13 cellular contexts compared by ENCODE assay signal in the genomic region with DNA sequence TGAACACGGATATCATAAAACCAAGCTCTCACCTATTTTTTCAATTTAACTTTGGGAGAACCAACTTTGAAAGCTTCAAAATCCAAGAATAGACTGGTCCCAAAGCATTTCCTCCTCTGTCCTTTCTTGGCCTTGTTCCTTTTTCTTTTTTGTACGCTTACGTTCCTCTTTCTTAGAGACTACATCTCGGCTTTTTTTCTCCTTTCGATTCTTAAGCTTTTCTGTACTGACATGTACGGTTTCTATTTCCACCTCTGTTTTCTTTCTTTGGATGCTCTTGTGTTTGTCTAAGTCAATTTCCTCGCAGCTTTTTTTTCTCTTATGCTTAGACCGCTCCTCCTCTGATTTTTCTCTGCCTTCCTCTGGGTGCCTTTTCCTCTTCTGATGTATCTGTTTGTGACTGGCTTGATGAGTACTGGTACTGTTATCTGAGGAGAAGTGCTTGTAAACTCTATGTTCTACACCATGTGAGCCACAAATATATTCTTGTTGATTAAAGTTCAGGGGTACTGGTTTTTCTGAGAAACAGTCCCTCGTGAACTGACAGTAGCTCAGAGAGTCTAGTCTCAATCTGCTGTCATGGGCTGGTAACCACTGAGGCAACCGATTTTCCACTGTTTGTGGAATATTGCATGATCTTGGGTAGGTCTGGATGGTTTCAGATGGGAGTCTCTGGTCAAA. TPM values are rescaled to one million over a fixed set of nuclear protein-coding genes. Genes with fewer than 3 reads are reported as not detected.
A peak's percentile ranks its signal among the peaks of the same experiment; 100 is the strongest.
DNase-seq lines count a peak whose midpoint lies in the region; ATAC-seq and TF ChIP-seq lines count a peak whose summit lies in the region.
"Had no signal": no experiment of that assay in that cellular context is flagged by ENCODE, and none has a peak within 500 bp of the region (broad histone marks: within the 10 kb centered on the region; RNA-seq: fewer than 3 reads in every experiment).

No MANE protein-coding gene starts in this region.

- H3K4me1 Mint-ChIP-seq in MCF 10A (ENCODE audit: insufficient read depth, unreplicated experiment), result no peaks in the 10 kb centered on the region
- peaks cover 23% of the 10 kb centered on the region for H3K4me1 Mint-ChIP-seq in activated naive CD8-positive, alpha-beta T cell treated with anti-CD3 and anti-CD28 coated beads for 36 hours

- peaks cover 67% of the 10 kb centered on the region for H3K36me3 Mint-ChIP-seq in MCF 10A (ENCODE audit: insufficient read depth, unreplicated experiment)
- H3K36me3 Mint-ChIP-seq in activated naive CD8-positive, alpha-beta T cell treated with anti-CD3 and anti-CD28 coated beads for 36 hours, result peaks cover 31% of the 10 kb centered on the region

- H3K4me3 ChIP-seq in breast epithelium, result no peak overlapping the region
- H3K4me3 ChIP-seq in MM.1S (ENCODE audit: low read length), result no peak overlapping the region; the same call in 1 of the 2 replicates
- H3K4me3 ChIP-seq in gastrocnemius medialis, result no peak overlapping the region

- no peak overlapping the region for H3K4me3 Mint-ChIP-seq in MCF 10A (ENCODE audit: unreplicated experiment)
- peak overlapping the region; percentile 57 for H3K4me3 Mint-ChIP-seq in activated naive CD8-positive, alpha-beta T cell treated with anti-CD3 and anti-CD28 coated beads for 36 hours

- no peak for ATAC-seq in gastrocnemius medialis
- ATAC-seq: left colon had no signal

- H3K27ac ChIP-seq in breast epithelium (no peak overlapping the region), MM.1S (ENCODE audit: low read length) (peak overlapping the region; percentile 29; the same call in 1 of the 2 replicates), gastrocnemius medialis (no peak overlapping the region)

- H2AFZ ChIP-seq in MM.1S (ENCODE audit: low read length), result no peak overlapping the region

- no peak overlapping the region for H3K27ac Mint-ChIP-seq in MCF 10A (ENCODE audit: low read depth, unreplicated experiment)
- H3K27ac Mint-ChIP-seq in activated naive CD8-positive, alpha-beta T cell treated with anti-CD3 and anti-CD28 coated beads for 36 hours, result peak overlapping the region; percentile 85
- H3K27ac Mint-ChIP-seq: progenitor cell of endocrine pancreas had no signal

- TSS peak; percentile 68 for BruUV-seq in MCF 10A (replicated peaks; lab: Mats Ljungman, UMichigan)

- H3F3A ChIP-seq in MM.1S (ENCODE audit: insufficient read depth, low read length), result no peaks in the 10 kb centered on the region

- TF ChIP-seq CTCF in MCF 10A (IDR thresholded peaks at IDR 0.05; ENCODE audit: unreplicated experiment) (no peak), breast epithelium (IDR thresholded peaks at IDR 0.05) (no peak), MM.1S (IDR thresholded peaks at IDR 0.05; ENCODE audit: low read length) (no peak), gastrocnemius medialis (IDR thresholded peaks at IDR 0.05 in 4 of 5, conservative IDR thresholded peaks at IDR 0.05 in 1 of 5) (no peak)

- TF ChIP-seq POLR2A in breast epithelium (IDR thresholded peaks at IDR 0.05) (no peak), gastrocnemius medialis (IDR thresholded peaks at IDR 0.05) (no peak)

- H3K9me3 Mint-ChIP-seq in MCF 10A (ENCODE audit: unreplicated experiment), result no peaks in the 10 kb centered on the region
- no peaks in the 10 kb centered on the region for H3K9me3 Mint-ChIP-seq in activated naive CD8-positive, alpha-beta T cell treated with anti-CD3 and anti-CD28 coated beads for 36 hours

- intact Hi-C loops in MCF 10A (cut with micrococcal nuclease), result no loop called here
- intact Hi-C loops in breast epithelium (cut with DNase I; ENCODE audit: low total_unique reads), result no loop called here
- intact Hi-C loops in gastrocnemius medialis (cut with DNase I; ENCODE audit: low total_unique reads), result no loop called here

- H3K9me3 ChIP-seq in breast epithelium (no peaks in the 10 kb centered on the region), MM.1S (replicated peaks; ENCODE audit: insufficient read depth, low read length) (no peaks in the 10 kb centered on the region), gastrocnemius medialis (no peaks in the 10 kb centered on the region)
- H3K9me3 ChIP-seq: BE2C had no signal

- DNase-seq in MCF 10A (ENCODE audit: unreplicated experiment), result no peak
- DNase-seq in breast epithelium (ENCODE audit: low spot score in 2 of 2), result no peak
- DNase-seq in MM.1S, result no peak
- no peak for DNase-seq in activated naive CD8-positive, alpha-beta T cell treated with anti-CD3 and anti-CD28 coated beads for 36 hours
- no peak for DNase-seq in gastrocnemius medialis
- no peak for DNase-seq in stimulated activated CD4-positive, alpha-beta T cell treated with anti-CD3 and anti-CD28 coated beads, Interleukin-4, amount 100 ng/mL, for 1 hour
- DNase-seq in NCI-H82 (lab: John Stamatoyannopoulos, UW), result no peak
- DNase-seq in putamen (ENCODE audit: low spot score), result no peak
- DNase-seq: BE2C; central memory CD4-positive, alpha-beta T cell; left colon; trophoblast cell had no signal

- H3K4me1 ChIP-seq in breast epithelium (no peaks in the 10 kb centered on the region), MM.1S (ENCODE audit: low read length) (no peaks in the 10 kb centered on the region), gastrocnemius medialis (no peaks in the 10 kb centered on the region)
- H3K4me1 ChIP-seq: BE2C had no signal

- POLR2A ChIA-PET in MCF 10A (lab: Yijun Ruan, JAX), result interaction anchor here (0.6 to 1.1 kb wide), 3 partner anchors 10 to 157 kb away, joined by 3 to 5 read pairs (median 5); no protein-coding TSS in a partner anchor

- no peaks in the 10 kb centered on the region for H4K20me1 ChIP-seq in MM.1S (ENCODE audit: insufficient read depth, low read length)

- no peaks in the 10 kb centered on the region for H3K27me3 ChIP-seq in breast epithelium
- H3K27me3 ChIP-seq in MM.1S (replicated peaks; ENCODE audit: insufficient read depth, low read length), result no peaks in the 10 kb centered on the region
- H3K27me3 ChIP-seq in gastrocnemius medialis, result no peaks in the 10 kb centered on the region
- H3K27me3 ChIP-seq: BE2C had no signal

- CTCF ChIA-PET in MCF 10A (lab: Yijun Ruan, JAX), result interaction anchor here (0.6 to 0.9 kb wide), 3 partner anchors 27 to 160 kb away, joined by 3 to 5 read pairs (median 4); no protein-coding TSS in a partner anchor

- no peak overlapping the region for H3K4me2 ChIP-seq in MM.1S (ENCODE audit: low read depth, low read length)

- in situ Hi-C loops in gastrocnemius medialis (cut with MboI; ENCODE audit: low sequenced_read_pairs in 4 of 4), result no loop called here

- H3K9ac ChIP-seq in MM.1S (ENCODE audit: low read length), result no peak overlapping the region; the same call in 1 of the 2 replicates

- no peaks in the 10 kb centered on the region for H3K9me2 ChIP-seq in MM.1S (replicated peaks; ENCODE audit: insufficient read depth, low read length)

- no peaks in the 10 kb centered on the region for H3K27me3 Mint-ChIP-seq in MCF 10A (ENCODE audit: insufficient read depth, unreplicated experiment)
- no peaks in the 10 kb centered on the region for H3K27me3 Mint-ChIP-seq in activated naive CD8-positive, alpha-beta T cell treated with anti-CD3 and anti-CD28 coated beads for 36 hours
- H3K27me3 Mint-ChIP-seq: progenitor cell of endocrine pancreas had no signal

- peaks cover 5% of the 10 kb centered on the region for H3K36me3 ChIP-seq in breast epithelium
- H3K36me3 ChIP-seq in MM.1S (replicated peaks; ENCODE audit: insufficient read depth, low read length), result no peaks in the 10 kb centered on the region
- H3K36me3 ChIP-seq in gastrocnemius medialis, result peaks cover 0 to 51% of the 10 kb centered on the region in 2 donors
- H3K36me3 ChIP-seq: BE2C had no signal

- H3K79me2 ChIP-seq in MM.1S (ENCODE audit: low read length), result no peaks in the 10 kb centered on the region

RNA-seq across cellular contexts. Expression of a gene that starts 11.5 kb away (rescaled TPM):
- 5.0 and 9.1 TPM in 2 replicates for total RNA-seq in MCF 10A (2022)
- not detected for total RNA-seq in breast epithelium
- 10 to 100 TPM; 39.1 to 40.1 TPM for total RNA-seq in activated naive CD8-positive, alpha-beta T cell treated with anti-CD3 and anti-CD28 coated beads for 36 hours
- not detected for total RNA-seq in gastrocnemius medialis

RNA-seq across cellular contexts. Expression of a gene that starts 27.7 kb away (rescaled TPM):
- 24.9 and 36.6 TPM in 2 replicates for total RNA-seq in MCF 10A (2022)
- 10 to 100 TPM; 34.1 to 44.8 (median 39.2) TPM for total RNA-seq in breast epithelium
- total RNA-seq in activated naive CD8-positive, alpha-beta T cell treated with anti-CD3 and anti-CD28 coated beads for 36 hours, result 10 to 100 TPM; 10.6 to 11.9 TPM
- 10 to 100 TPM; 20.0 to 29.5 (median 27.2) TPM for total RNA-seq in gastrocnemius medialis

RNA-seq across cellular contexts. Expression of a gene that starts 39.8 kb away (rescaled TPM):
- not detected in 2 replicates for total RNA-seq in MCF 10A (2022)
- 1 to 10 TPM in 1 of 3 donors, under 1 TPM in 1, not detected in 1; 0.29 to 3.3 TPM for total RNA-seq in breast epithelium
- not detected for total RNA-seq in activated naive CD8-positive, alpha-beta T cell treated with anti-CD3 and anti-CD28 coated beads for 36 hours
- 100 to 1,000 TPM; 107 to 214 (median 147) TPM for total RNA-seq in gastrocnemius medialis
- total RNA-seq: progenitor cell of endocrine pancreas had no signal

Comparison
In these comparisons a context has a peak if more than half of its experiments do, and no peak if none do; other contexts are left out.
1. RNA of a gene that starts 39.8 kb away (total RNA-seq): 107 to 214 TPM in gastrocnemius medialis; 0.29 to 3.3 TPM in breast epithelium, not detected in activated naive CD8-positive, alpha-beta T cell treated with anti-CD3 and anti-CD28 coated beads for 36 hours and not detected in MCF 10A; every median in the first group is over 10 times any median in the second.